30 cellular contexts compared by ENCODE assay signal in genomic region chr22:49212466-49212865, GRCh38.
DNase-seq lines count a peak whose midpoint lies in the region; ATAC-seq and TF ChIP-seq lines count a peak whose summit lies in the region.
"Had no signal": no experiment of that assay in that cellular context is flagged by ENCODE, and none has a peak within 500 bp of the region (broad histone marks: within the 10 kb centered on the region; RNA-seq: fewer than 3 reads in every experiment).

No MANE protein-coding gene starts in this region.

- DNase-seq in cardiac septum (ENCODE audit: low spot score) (peak; percentile 39), heart right ventricle (no peak), chondrocyte (ENCODE audit: low spot score) (peak; percentile 88), mesothelial cell of epicardium (ENCODE audit: low spot score in 2 of 2, unreplicated experiment in 2 of 2) (peak; percentile 18 to 24), type B pancreatic cell (ENCODE audit: extremely low spot score, unreplicated experiment) (peak; percentile 53), omental fat pad (ENCODE audit: low spot score) (no peak), UCSD-AML1 (lab: John Stamatoyannopoulos, UW; ENCODE audit: unreplicated experiment) (no peak)
- DNase-seq: activated CD4-positive, alpha-beta memory T cell treated with anti-CD3 and anti-CD28 coated beads for 36 hours; AML-193; colonic mucosa; effector CD8-positive, alpha-beta T cell; NCI-H1694; NCI-H446; NCI-H82; retina; stimulated activated CD4-positive, alpha-beta T cell treated with anti-CD3 and anti-CD28 coated beads, Interleukin-2, amount 100 ng/mL, for 24 hours; stimulated activated naive CD8-positive, alpha-beta T cell treated with anti-CD3 and anti-CD28 coated beads, Interleukin-15, Interleukin-2, amounts not matched to agents 100 U/mL and 50 U/mL, for 24 hours had no signal

- intact Hi-C loops in cardiac septum (cut with DNase I) (no loop called here), heart right ventricle (cut with DNase I) (no loop called here)

- whole genome bisulfite sequencing in heart right ventricle, 2 donors: 86 to 87% methylated on average over 11 of the region's 11 CpGs

- H3K27ac ChIP-seq in heart right ventricle: no peak overlapping the region
- H3K27ac ChIP-seq: ascending aorta, colonic mucosa, epithelial cell of prostate, ovary, SK-N-MC had no signal

- H3K4me1 Mint-ChIP-seq in chondrocyte (ENCODE audit: low read depth): no peaks in the 10 kb centered on the region
- peaks cover 6% of the 10 kb centered on the region for H3K4me1 Mint-ChIP-seq in mesothelial cell of epicardium
- no peaks in the 10 kb centered on the region for H3K4me1 Mint-ChIP-seq in type B pancreatic cell (ENCODE audit: unreplicated experiment)

- H3K27ac Mint-ChIP-seq in chondrocyte (ENCODE audit: unreplicated experiment): no peak overlapping the region
- H3K27ac Mint-ChIP-seq in mesothelial cell of epicardium: no peak overlapping the region
- no peak overlapping the region for H3K27ac Mint-ChIP-seq in type B pancreatic cell
- H3K27ac Mint-ChIP-seq: activated CD4-positive, alpha-beta memory T cell treated with anti-CD3 and anti-CD28 coated beads for 36 hours; activated naive CD4-positive, alpha-beta T cell treated with anti-CD3 and anti-CD28 coated beads, Interleukin-2, amount 50 U/mL, for 72 hours; activated T-helper 2 cell treated with anti-CD3 and anti-CD28 coated beads, Interferon-gamma antibody, Interleukin-2, Interleukin-4, amounts not matched to agents 10 μg/mL and 5 μg/mL and 100 μg/mL, durations not matched to agents 14 hours and 24 hours and 36 hours; CD4-positive, alpha-beta T cell; natural killer cell treated with Interleukin-12 subunit alpha and Interleukin-12 subunit beta and Interleukin-15 and Interleukin-18, amount 100 ng/mL, for 72 hours; T-helper 1 cell treated with Interleukin-12 subunit alpha and Interleukin-12 subunit beta and Interleukin-4 antibody, amounts not matched to agents 30 μg/mL and 1 μg/mL, for 36 hours had no signal

- peaks cover 0 to 32% (median 3%) of the 10 kb centered on the region in 7 donors for H3K27me3 ChIP-seq in heart right ventricle
- H3K27me3 ChIP-seq: ascending aorta, colonic mucosa, ovary had no signal

- no peaks in the 10 kb centered on the region for H3K36me3 Mint-ChIP-seq in chondrocyte (ENCODE audit: low read depth)
- H3K36me3 Mint-ChIP-seq in mesothelial cell of epicardium: no peaks in the 10 kb centered on the region
- H3K36me3 Mint-ChIP-seq in type B pancreatic cell: no peaks in the 10 kb centered on the region
- H3K36me3 Mint-ChIP-seq: activated CD4-positive, alpha-beta memory T cell treated with anti-CD3 and anti-CD28 coated beads for 36 hours had no signal

- H3K27me3 Mint-ChIP-seq in chondrocyte (ENCODE audit: low read depth) (no peaks in the 10 kb centered on the region), mesothelial cell of epicardium (ENCODE audit: low read depth) (no peaks in the 10 kb centered on the region), type B pancreatic cell (peaks cover 9% of the 10 kb centered on the region)

- peaks cover 0 to 6% (median 0%) of the 10 kb centered on the region in 11 donors for H3K9me3 ChIP-seq in heart right ventricle
- H3K9me3 ChIP-seq: ascending aorta, colonic mucosa, ovary had no signal

- no peaks in the 10 kb centered on the region for H3K36me3 ChIP-seq in heart right ventricle
- H3K36me3 ChIP-seq: ascending aorta, colonic mucosa, ovary had no signal

- ATAC-seq in heart right ventricle: no peak
- ATAC-seq in omental fat pad (ENCODE audit: low FRiP score): no peak
- no peak for ATAC-seq in HG03460 (IDR thresholded peaks at IDR 0.05; ENCODE audit: unreplicated experiment)
- ATAC-seq: activated CD4-positive, CD25-positive, alpha-beta regulatory T cell treated with anti-CD3 and anti-CD28 coated beads, Interleukin-2, amount 50 U/mL, for 24 hours; activated naive CD4-positive, alpha-beta T cell treated with anti-CD3 and anti-CD28 coated beads, Interleukin-2, amount 50 U/mL, for 72 hours; HCT116; natural killer cell treated with Interleukin-12 subunit alpha and Interleukin-12 subunit beta and Interleukin-15 and Interleukin-18, amount 100 ng/mL, for 72 hours; stimulated activated naive CD8-positive, alpha-beta T cell treated with anti-CD3 and anti-CD28 coated beads, Interleukin-15, Interleukin-2, amounts not matched to agents 100 U/mL and 50 U/mL, for 24 hours had no signal

- peaks cover 0 to 4% (median 0%) of the 10 kb centered on the region in 9 donors for H3K4me1 ChIP-seq in heart right ventricle
- H3K4me1 ChIP-seq: ascending aorta, colonic mucosa had no signal

- H3K4me3 Mint-ChIP-seq in chondrocyte (ENCODE audit: unreplicated experiment): no peak overlapping the region
- H3K4me3 Mint-ChIP-seq in mesothelial cell of epicardium: no peak overlapping the region
- no peak overlapping the region for H3K4me3 Mint-ChIP-seq in type B pancreatic cell
- H3K4me3 Mint-ChIP-seq: activated CD4-positive, alpha-beta memory T cell treated with anti-CD3 and anti-CD28 coated beads for 36 hours; CD4-positive, alpha-beta T cell; natural killer cell treated with Interleukin-12 subunit alpha and Interleukin-12 subunit beta and Interleukin-15 and Interleukin-18, amount 100 ng/mL, for 72 hours; T-helper 1 cell treated with Interleukin-12 subunit alpha and Interleukin-12 subunit beta and Interleukin-4 antibody, amounts not matched to agents 30 μg/mL and 1 μg/mL, for 36 hours had no signal

- no peak for TF ChIP-seq CTCF in heart right ventricle (IDR thresholded peaks at IDR 0.05)
- TF ChIP-seq CTCF in chondrocyte (IDR thresholded peaks at IDR 0.05): no peak
- no peak for TF ChIP-seq CTCF in mesothelial cell of epicardium (IDR thresholded peaks at IDR 0.05; ENCODE audit: unreplicated experiment)
- no peak for TF ChIP-seq CTCF in type B pancreatic cell (conservative IDR thresholded peaks at IDR 0.05)
- TF ChIP-seq CTCF in omental fat pad (IDR thresholded peaks at IDR 0.05): no peak

- H3K9me3 Mint-ChIP-seq in chondrocyte (ENCODE audit: low read depth) (peaks cover 37% of the 10 kb centered on the region), mesothelial cell of epicardium (peaks cover 18% of the 10 kb centered on the region), type B pancreatic cell (no peaks in the 10 kb centered on the region)
- H3K9me3 Mint-ChIP-seq: activated naive CD4-positive, alpha-beta T cell treated with anti-CD3 and anti-CD28 coated beads, Interleukin-2, amount 50 U/mL, for 72 hours; activated T-helper 2 cell treated with anti-CD3 and anti-CD28 coated beads, Interferon-gamma antibody, Interleukin-2, Interleukin-4, amounts not matched to agents 10 μg/mL and 5 μg/mL and 100 μg/mL, durations not matched to agents 14 hours and 24 hours and 36 hours; natural killer cell treated with Interleukin-12 subunit alpha and Interleukin-12 subunit beta and Interleukin-15 and Interleukin-18, amount 100 ng/mL, for 72 hours; T-helper 1 cell treated with Interleukin-12 subunit alpha and Interleukin-12 subunit beta and Interleukin-4 antibody, amounts not matched to agents 30 μg/mL and 1 μg/mL, for 36 hours had no signal

- no peak overlapping the region for H3K4me3 ChIP-seq in heart right ventricle
- H3K4me3 ChIP-seq: ascending aorta, colonic mucosa, lung, ovary, SK-N-MC had no signal

Comparison
In these comparisons a context has a peak if more than half of its experiments do, and no peak if none do; other contexts are left out.
1. DNase-seq: peak in cardiac septum (single experiment), chondrocyte (single experiment), mesothelial cell of epicardium (2 of 2) and type B pancreatic cell (single experiment); none in heart right ventricle (0 of 2), omental fat pad (single experiment) and UCSD-AML1 (single experiment).